ENCODE assay signal across 24 cellular contexts in genomic region chr2:127586746-127587295, GRCh38. TPM values are rescaled to one million over a fixed set of nuclear protein-coding genes. Genes with fewer than 3 reads are reported as not detected.
A peak's percentile ranks its signal among the peaks of the same experiment; 100 is the strongest.
DNase-seq lines count a peak whose midpoint lies in the region; ATAC-seq, FAIRE-seq and TF ChIP-seq lines count a peak whose summit lies in the region.
"Had no signal": no experiment of that assay in that cellular context is flagged by ENCODE, and none has a peak within 500 bp of the region (broad histone marks: within the 10 kb centered on the region; RNA-seq: fewer than 3 reads in every experiment).

No MANE protein-coding gene starts in this region.

- DNase-seq in activated T-cell treated with anti-CD3 and anti-CD28 coated beads, Interleukin-2, amount 50 U/mL, for 1 hour = peak; percentile 6
- no peak for DNase-seq in activated T-cell treated with anti-CD3 and anti-CD28 coated beads, Interleukin-2, amount 50 U/mL, for 4 hours
- DNase-seq in H1 (ENCODE audit: low read depth in 1 of 2, low spot score in 2 of 2) (no peak), BE2C (no peak), SHP77 (lab: John Stamatoyannopoulos, UW) (no peak)
- DNase-seq in stimulated activated CD8-positive, alpha-beta memory T cell treated with anti-CD3 and anti-CD28 coated beads, Interleukin-4, amount 100 ng/mL, for 48 hours = peak; percentile 8
- DNase-seq: 8988T; CD8-positive, alpha-beta memory T cell; DMS 273 treated with DMSO at 0.1 percent for 48 hours; GOT3; HFFc6; KG1; NCI-H1048; NCI-H1436 treated with DMSO at 0.1 percent for 48 hours; NCI-H2029 treated with DMSO at 0.1 percent for 48 hours; NCI-H774; PC-9 had no signal

- H3K9me3 ChIP-seq in HEK293 (ENCODE audit: control insufficient read depth, insufficient read depth, low read depth, low read length) (no peaks in the 10 kb centered on the region), H1 (ENCODE audit: insufficient read depth in 2 of 2, low read depth in 1 of 2, low read length in 1 of 2) (no peaks in the 10 kb centered on the region), BE2C (no peaks in the 10 kb centered on the region)

- POLR2A ChIA-PET in HEK293 (lab: Yijun Ruan, JAX) = no interaction called here
- POLR2A ChIA-PET in H1 (lab: Charles Lee; ENCODE audit: partially characterized antibody) = no interaction called here

- H3K4me1 ChIP-seq in HEK293 (ENCODE audit: control insufficient read depth, insufficient read depth, low read length) = no peaks in the 10 kb centered on the region
- H3K4me1 ChIP-seq in H1 (replicated peaks in 1 of 4; ENCODE audit: control insufficient read depth in 3 of 4, insufficient read depth in 4 of 4, low read length in 3 of 4) = peaks cover 0 to 8% (median 0%) of the 10 kb centered on the region in 4 experiments; a peak in 1 of 7 replicates
- no peaks in the 10 kb centered on the region for H3K4me1 ChIP-seq in BE2C

- TF ChIP-seq CTCF in HEK293 (tag by site-specific recombination; IDR thresholded peaks at IDR 0.05) (no peak), H1 (IDR thresholded peaks at IDR 0.05; ENCODE audit: control extremely low read depth in 1 of 3, insufficient read depth in 1 of 3, low read depth in 1 of 3, low read length in 3 of 3) (no peak), BE2C (IDR thresholded peaks at IDR 0.05; ENCODE audit: low read depth, low read length) (no peak)

- CTCF ChIA-PET in HEK293 (lab: Yijun Ruan, JAX) = interaction anchor here (1.2 kb wide), 1 partner anchor 17 kb away, joined by 4 read pairs; no protein-coding TSS in a partner anchor
- CTCF ChIA-PET in H1 (lab: Charles Lee; ENCODE audit: partially characterized antibody) = interaction anchor here (0.6 to 1.0 kb wide), 3 partner anchors 9 to 281 kb away, joined by 3 to 4 read pairs (median 3); no protein-coding TSS in a partner anchor

- WGBS in H1 (ENCODE audit: extremely low coverage in 1 of 2, insufficient coverage in 1 of 2, insufficient read length in 1 of 2, insufficient replicate concordance in 2 of 2, low coverage in 1 of 2, low lambda C conversion rate in 2 of 2, missing lambda C conversion rate in 1 of 2), 2 experiments = 93% methylated on average over 4 of the region's 4 CpGs; no CpG with 5 or more reads in 1 of the 2 experiments

- H3K36me3 ChIP-seq in HEK293 (ENCODE audit: control insufficient read depth in 2 of 2, insufficient read depth in 1 of 2, low read length in 2 of 2) = no peaks in the 10 kb centered on the region
- no peaks in the 10 kb centered on the region for H3K36me3 ChIP-seq in H1 (ENCODE audit: control insufficient read depth in 2 of 4, insufficient read depth in 4 of 4, low read length in 3 of 4)
- no peaks in the 10 kb centered on the region for H3K36me3 ChIP-seq in BE2C

- H4K91ac ChIP-seq in H1 (replicated peaks; ENCODE audit: insufficient read length, low read length) = no peak overlapping the region

- no peak overlapping the region for H3K4ac ChIP-seq in H1 (replicated peaks; ENCODE audit: insufficient read length, low read depth, low read length)

- no peaks in the 10 kb centered on the region for H3K9me3 Mint-ChIP-seq in activated T-cell treated with anti-CD3 and anti-CD28 coated beads, Interleukin-2, amount 50 U/mL, for 4 hours
- H3K9me3 Mint-ChIP-seq: CD8-positive, alpha-beta memory T cell; HFFc6 had no signal

- no peak overlapping the region for H2AFZ ChIP-seq in H1 (ENCODE audit: low read length)
- H2AFZ ChIP-seq: PC-9 had no signal

- no peak overlapping the region for H3K4me3 Mint-ChIP-seq in activated T-cell treated with anti-CD3 and anti-CD28 coated beads, Interleukin-2, amount 50 U/mL, for 4 hours
- H3K4me3 Mint-ChIP-seq: CD8-positive, alpha-beta memory T cell; HFFc6 had no signal

- H3K27me3 ChIP-seq in H1 (replicated peaks in 1 of 4; ENCODE audit: control insufficient read depth in 3 of 4, extremely low read depth in 1 of 4, insufficient read depth in 3 of 4, low read length in 3 of 4) (no peaks in the 10 kb centered on the region), BE2C (no peaks in the 10 kb centered on the region)

- H3K56ac ChIP-seq in H1 (replicated peaks; ENCODE audit: insufficient read length, low read depth, low read length) = no peak overlapping the region

- no peak overlapping the region for H2BK5ac ChIP-seq in H1 (ENCODE audit: low read depth, low read length)

- H2AK5ac ChIP-seq in H1 (ENCODE audit: low read depth, low read length) = 0 out of 2 replicates have a peak overlapping the region, but pooled peaks have one; percentile 8

- no peaks in the 10 kb centered on the region for H3K4me1 Mint-ChIP-seq in activated T-cell treated with anti-CD3 and anti-CD28 coated beads, Interleukin-2, amount 50 U/mL, for 4 hours (ENCODE audit: low read depth)
- H3K4me1 Mint-ChIP-seq: CD8-positive, alpha-beta memory T cell had no signal

- H3K4me2 ChIP-seq in H1 (ENCODE audit: insufficient read depth in 1 of 2, low read depth in 2 of 2, low read length in 2 of 2) = no peak overlapping the region
- H3K4me2 ChIP-seq: PC-9 had no signal

- TF ChIP-seq EP300 in H1 (IDR thresholded peaks at IDR 0.05; ENCODE audit: borderline replicate concordance in 1 of 2, low read depth in 2 of 2, low read length in 2 of 2) = no peak

- no peaks in the 10 kb centered on the region for H4K20me1 ChIP-seq in H1 (replicated peaks in 1 of 2; ENCODE audit: control insufficient read depth in 1 of 2, insufficient read depth in 2 of 2, low read length in 2 of 2)

- H2BK12ac ChIP-seq in H1 (ENCODE audit: low read depth, low read length) = no peak overlapping the region

- H4K5ac ChIP-seq in H1 (ENCODE audit: insufficient read length, low read depth, low read length) = no peak overlapping the region

- no peak overlapping the region for H3K14ac ChIP-seq in H1 (ENCODE audit: insufficient read length)

- H2BK20ac ChIP-seq in H1 (ENCODE audit: low read length) = no peak overlapping the region

- H3K79me1 ChIP-seq in H1 (ENCODE audit: low read depth, low read length) = no peaks in the 10 kb centered on the region

- H2BK15ac ChIP-seq in H1 (ENCODE audit: low read length) = no peak overlapping the region

- no peak for FAIRE-seq in H1 (lab: Jason Lieb, UNC)
- FAIRE-seq: GM12892, HepG2 had no signal

- no peak overlapping the region for H2BK120ac ChIP-seq in H1 (replicated peaks; ENCODE audit: low read depth, low read length)

- H4K8ac ChIP-seq in H1 (ENCODE audit: extremely low read depth, insufficient read depth, low read length) = no peak overlapping the region

- H3K79me2 ChIP-seq in H1 (ENCODE audit: control insufficient read depth in 1 of 2, insufficient read depth in 2 of 2, low read length in 2 of 2) = no peaks in the 10 kb centered on the region

- peaks cover 10% of the 10 kb centered on the region; the same call in 1 of the 2 replicates for H3K23me2 ChIP-seq in H1 (ENCODE audit: low read depth, low read length)

- no peak overlapping the region for H3K9ac ChIP-seq in H1 (replicated peaks in 1 of 4; ENCODE audit: extremely low read depth in 1 of 4, low read depth in 3 of 4, low read length in 3 of 4)

- H3K27me3 Mint-ChIP-seq in activated T-cell treated with anti-CD3 and anti-CD28 coated beads, Interleukin-2, amount 50 U/mL, for 4 hours (ENCODE audit: low read depth) = no peaks in the 10 kb centered on the region

- no peak overlapping the region for H3K27ac ChIP-seq in HEK293 (ENCODE audit: extremely low read depth, low read depth, low read length)
- no peak overlapping the region for H3K27ac ChIP-seq in H1 (ENCODE audit: low read depth, low read length)
- H3K27ac ChIP-seq: PC-9 had no signal

- no peak for ATAC-seq in activated T-cell treated with anti-CD3 and anti-CD28 coated beads, Interleukin-2, amount 50 U/mL, for 4 hours
- no peak for ATAC-seq in SK-N-SH treated with all-trans-retinoic acid at 6 μM for 48 hours
- ATAC-seq: HepG2 had no signal

- H3K23ac ChIP-seq in H1 (ENCODE audit: insufficient read length) = no peak overlapping the region

- H3K4me3 ChIP-seq in HEK293 (ENCODE audit: low read depth, low read length) (no peak overlapping the region), H1 (ENCODE audit: extremely low read depth in 1 of 4, insufficient read depth in 2 of 4, low read depth in 3 of 4, low read length in 4 of 4) (no peak overlapping the region), BE2C (ENCODE audit: low read depth, low read length) (no peak overlapping the region)
- H3K4me3 ChIP-seq: PC-9 had no signal

- H3K18ac ChIP-seq in H1 (ENCODE audit: extremely low read depth, low read length) = no peak overlapping the region

- no peak for TF ChIP-seq RAD21 in H1 (IDR thresholded peaks at IDR 0.05 in 1 of 2, conservative IDR thresholded peaks at IDR 0.05 in 1 of 2; ENCODE audit: low read depth in 2 of 2, low read length in 2 of 2)

- H3K36me3 Mint-ChIP-seq in activated T-cell treated with anti-CD3 and anti-CD28 coated beads, Interleukin-2, amount 50 U/mL, for 4 hours (ENCODE audit: insufficient read depth) = no peaks in the 10 kb centered on the region
- H3K36me3 Mint-ChIP-seq: CD8-positive, alpha-beta memory T cell had no signal

- TF ChIP-seq POLR2A in H1 (IDR thresholded peaks at IDR 0.05; ENCODE audit: control extremely low read depth in 1 of 2, low read depth in 2 of 2, low read length in 2 of 2) = no peak

RNA-seq across cellular contexts. Expression of gene MYO7B, which starts 51.3 kb away (rescaled TPM):
- under 1 TPM; 0.16 to 0.68 (median 0.63) TPM for total RNA-seq in activated T-cell treated with anti-CD3 and anti-CD28 coated beads, Interleukin-2, amount 50 U/mL, for 4 hours
- total RNA-seq in H1 (2021; fragmentation: NEBNext Ultra II Directional; extraction: Animal tissue kit (Norgen Biotek cat#: 25700)) = not detected in 2 replicates
- 0.05 TPM in 1 of 2 replicates, not detected in the other for polyA plus RNA-seq in H1 (2011; rRNA removed)
- not detected for polyA plus RNA-seq in H1 (2011; cell fraction: cytosol; rRNA removed)
- polyA plus RNA-seq in H1 (2011; cell fraction: nucleus; rRNA removed) = 0.01 TPM
- not detected in 4 replicates for polyA plus RNA-seq in H1 (2012, experiment 1 of 2)
- polyA plus RNA-seq in H1 (2012, experiment 2 of 2) = not detected
- not detected for polyA plus RNA-seq in H1 (2013, experiment 1 of 2)
- polyA plus RNA-seq in H1 (2013, experiment 2 of 2) = not detected
- polyA minus RNA-seq in H1 (2011; rRNA and poly(A)+ RNA removed) = not detected in 2 replicates
- not detected for polyA minus RNA-seq in H1 (2011; cell fraction: cytosol; rRNA and poly(A)+ RNA removed)
- not detected for polyA minus RNA-seq in H1 (2011; cell fraction: nucleus; rRNA and poly(A)+ RNA removed)
- polyA plus RNA-seq in BE2C (2012; ENCODE audit: insufficient read depth, insufficient read length, low read depth) = 0.62 TPM
- total RNA-seq: CD8-positive, alpha-beta memory T cell; HepG2; NCI-H460; PC-9 had no signal
- polyA plus RNA-seq: CD8-positive, alpha-beta memory T cell; HepG2 had no signal

RNA-seq across cellular contexts. Expression of gene GPR17, which starts 59.1 kb away (rescaled TPM):
- total RNA-seq in activated T-cell treated with anti-CD3 and anti-CD28 coated beads, Interleukin-2, amount 50 U/mL, for 4 hours = not detected
- total RNA-seq in H1 (2021; fragmentation: NEBNext Ultra II Directional; extraction: Animal tissue kit (Norgen Biotek cat#: 25700)) = not detected in 2 replicates
- 0.03 TPM in 2 replicates for polyA plus RNA-seq in H1 (2011; rRNA removed)
- not detected for polyA plus RNA-seq in H1 (2011; cell fraction: cytosol; rRNA removed)
- polyA plus RNA-seq in H1 (2011; cell fraction: nucleus; rRNA removed) = 0.13 TPM
- 0.14 to 0.90 TPM (median 0.59 TPM) in 3 of 4 replicates, not detected in the other for polyA plus RNA-seq in H1 (2012, experiment 1 of 2)
- 0.09 TPM for polyA plus RNA-seq in H1 (2012, experiment 2 of 2)
- not detected for polyA plus RNA-seq in H1 (2013, experiment 1 of 2)
- not detected for polyA plus RNA-seq in H1 (2013, experiment 2 of 2)
- not detected in 2 replicates for polyA minus RNA-seq in H1 (2011; rRNA and poly(A)+ RNA removed)
- polyA minus RNA-seq in H1 (2011; cell fraction: cytosol; rRNA and poly(A)+ RNA removed) = not detected
- polyA minus RNA-seq in H1 (2011; cell fraction: nucleus; rRNA and poly(A)+ RNA removed) = not detected
- polyA plus RNA-seq in BE2C (2012; ENCODE audit: insufficient read depth, insufficient read length, low read depth) = not detected
- total RNA-seq: CD8-positive, alpha-beta memory T cell; Daoy; HepG2; HFFc6; NCI-H460; PC-9 had no signal
- polyA plus RNA-seq: BJ; CD8-positive, alpha-beta memory T cell; HepG2 had no signal

Comparison
In these comparisons a context has a peak if more than half of its experiments do, and no peak if none do; other contexts are left out.
1. DNase-seq: peak in activated T-cell treated with anti-CD3 and anti-CD28 coated beads, Interleukin-2, amount 50 U/mL, for 1 hour (single experiment) and stimulated activated CD8-positive, alpha-beta memory T cell treated with anti-CD3 and anti-CD28 coated beads, Interleukin-4, amount 100 ng/mL, for 48 hours (single experiment); none in activated T-cell treated with anti-CD3 and anti-CD28 coated beads, Interleukin-2, amount 50 U/mL, for 4 hours (single experiment), H1 (0 of 2), BE2C (single experiment) and SHP77 (0 of 2).